8 cellular contexts compared by ENCODE assay signal in genomic region chr11:61295596-61295926, GRCh38. TPM values are rescaled to one million over a fixed set of nuclear protein-coding genes. Genes with fewer than 3 reads are reported as not detected.
A peak's percentile ranks its signal among the peaks of the same experiment; 100 is the strongest.
DNase-seq lines count a peak whose midpoint lies in the region; ATAC-seq and TF ChIP-seq lines count a peak whose summit lies in the region.

No MANE protein-coding gene starts in this region.

- H3K4me1 ChIP-seq in cardiac muscle cell (ENCODE audit: low read depth) = no peaks in the 10 kb centered on the region
- peaks cover 0 to 44% of the 10 kb centered on the region in 2 donors for H3K4me1 ChIP-seq in right atrium auricular region
- H3K4me1 ChIP-seq in mucosa of stomach (ENCODE audit: control insufficient read depth, insufficient read depth, low read length) = peaks cover 17% of the 10 kb centered on the region

- no peak overlapping the region for H3K27ac ChIP-seq in cardiac muscle cell
- peak overlapping the region in 1 of 2 donors; percentile 64 for H3K27ac ChIP-seq in right atrium auricular region

- peaks cover 24% of the 10 kb centered on the region for H3K36me3 Mint-ChIP-seq in brain

- H3K27me3 ChIP-seq in cardiac muscle cell (peaks cover 5% of the 10 kb centered on the region), right atrium auricular region (no peaks in the 10 kb centered on the region), mucosa of stomach (ENCODE audit: control insufficient read depth, insufficient read depth, low read length) (peaks cover 28% of the 10 kb centered on the region)

- H3K9me3 ChIP-seq in cardiac muscle cell (ENCODE audit: low read depth) (no peaks in the 10 kb centered on the region), right atrium auricular region (no peaks in the 10 kb centered on the region), mucosa of stomach (ENCODE audit: control insufficient read depth, low read length) (no peaks in the 10 kb centered on the region)

- DNase-seq in cardiac muscle cell (ENCODE audit: low read depth in 1 of 2, low spot score in 1 of 2) = no peak
- DNase-seq in right atrium auricular region (ENCODE audit: low spot score) = no peak
- DNase-seq in NCI-H1694 (lab: John Stamatoyannopoulos, UW) = no peak
- DNase-seq in omental fat pad (ENCODE audit: low spot score) = no peak
- no peak for DNase-seq in NOMO-1 (lab: John Stamatoyannopoulos, UW; ENCODE audit: unreplicated experiment in 2 of 2)
- no peak for DNase-seq in NCI-H146 treated with DMSO at 0.1 percent for 48 hours (lab: John Stamatoyannopoulos, UW; ENCODE audit: unreplicated experiment)

- H3K4me3 ChIP-seq in cardiac muscle cell (peak overlapping the region; percentile 40), right atrium auricular region (peak overlapping the region in 1 of 2 donors; percentile 69), mucosa of stomach (ENCODE audit: low read length) (no peak overlapping the region)

- peaks cover 42% of the 10 kb centered on the region for H3K4me1 Mint-ChIP-seq in brain

- peak overlapping the region in 4 of 5 experiments; percentile 64 to 90 (median 74) for H3K27ac Mint-ChIP-seq in brain

- H3K36me3 ChIP-seq in cardiac muscle cell = peaks cover 11% of the 10 kb centered on the region
- H3K36me3 ChIP-seq in right atrium auricular region = peaks cover 14% of the 10 kb centered on the region
- H3K36me3 ChIP-seq in mucosa of stomach (ENCODE audit: control insufficient read depth, insufficient read depth, low read length) = peaks cover 11% of the 10 kb centered on the region

- ATAC-seq in omental fat pad (ENCODE audit: low FRiP score) = no peak

- H3K9ac ChIP-seq in mucosa of stomach (ENCODE audit: low read length) = peak overlapping the region; percentile 63

- no peaks in the 10 kb centered on the region for H3K9me3 Mint-ChIP-seq in brain

- H3K4me3 Mint-ChIP-seq in brain = peak overlapping the region in 4 of 5 experiments; percentile 65 to 93 (median 71)

- TF ChIP-seq CTCF in cardiac muscle cell (IDR thresholded peaks at IDR 0.05; ENCODE audit: low read depth, low read length) (no peak), right atrium auricular region (IDR thresholded peaks at IDR 0.05) (no peak), brain (conservative IDR thresholded peaks at IDR 0.05) (no peak), omental fat pad (IDR thresholded peaks at IDR 0.05) (no peak)

- H3K27me3 Mint-ChIP-seq in brain = peaks cover 3% of the 10 kb centered on the region

RNA-seq across cellular contexts. Expression of gene VWCE, which starts 0.4 kb away (rescaled TPM):
- total RNA-seq in cardiac muscle cell (1.8 and 2.3 TPM in 2 replicates), right atrium auricular region (under 1 TPM; 0.48 to 0.94 TPM), omental fat pad (1 to 10 TPM in 3 of 4 donors, under 1 TPM in 1; 0.94 to 6.9 (median 4.6) TPM)
- polyA plus RNA-seq in cardiac muscle cell (3.1 and 3.5 TPM in 2 replicates), brain (ENCODE audit: insufficient read depth, low read depth, low replicate concordance) (1.0 TPM)

RNA-seq across cellular contexts. Expression of gene DDB1, which starts 37.3 kb away (rescaled TPM):
- total RNA-seq in cardiac muscle cell = 321 and 393 TPM in 2 replicates
- polyA plus RNA-seq in cardiac muscle cell = 286 and 304 TPM in 2 replicates
- 100 to 1,000 TPM; 118 to 133 TPM for total RNA-seq in right atrium auricular region
- polyA plus RNA-seq in brain (ENCODE audit: insufficient read depth, low read depth, low replicate concordance) = 255 TPM
- 100 to 1,000 TPM; 127 to 182 (median 155) TPM for total RNA-seq in omental fat pad

RNA-seq across cellular contexts. Expression of gene TKFC, which starts 37.5 kb away (rescaled TPM):
- total RNA-seq in cardiac muscle cell (50.9 and 58.1 TPM in 2 replicates), right atrium auricular region (10 to 100 TPM in 1 of 2 donors, 1 to 10 TPM in 1; 9.7 to 11.3 TPM), omental fat pad (10 to 100 TPM; 16.0 to 24.5 (median 20.0) TPM)
- polyA plus RNA-seq in cardiac muscle cell (84.3 and 87.4 TPM in 2 replicates), brain (ENCODE audit: insufficient read depth, low read depth, low replicate concordance) (70.0 TPM)

RNA-seq across cellular contexts. Expression of gene PGA5, which starts 54.6 kb away (rescaled TPM):
- total RNA-seq in cardiac muscle cell = 0.89 and 3.2 TPM in 2 replicates
- polyA plus RNA-seq in cardiac muscle cell = 0.85 and 4.8 TPM in 2 replicates
- total RNA-seq in right atrium auricular region = under 1 TPM in 1 of 2 donors, not detected in 1; 0.48 TPM
- not detected for polyA plus RNA-seq in brain (ENCODE audit: insufficient read depth, low read depth, low replicate concordance)
- 1 to 10 TPM in 3 of 4 donors, not detected in 1; 2.0 to 5.0 (median 4.3) TPM for total RNA-seq in omental fat pad
